6 cellular contexts compared by ENCODE assay signal in genomic region chr1:41164727-41165126, GRCh38.
"Had no signal": no experiment of that assay in that cellular context is flagged by ENCODE, and none has a peak within 500 bp of the region (broad histone marks: within the 10 kb centered on the region; RNA-seq: fewer than 3 reads in every experiment).

No MANE protein-coding gene starts in this region.

- FAIRE-seq: G401.6, GM12891, GM18507, GM19239 had no signal

- DNase-seq: GDM1, GF-D8 had no signal
